21 cellular contexts compared by ENCODE assay signal in the genomic region with DNA sequence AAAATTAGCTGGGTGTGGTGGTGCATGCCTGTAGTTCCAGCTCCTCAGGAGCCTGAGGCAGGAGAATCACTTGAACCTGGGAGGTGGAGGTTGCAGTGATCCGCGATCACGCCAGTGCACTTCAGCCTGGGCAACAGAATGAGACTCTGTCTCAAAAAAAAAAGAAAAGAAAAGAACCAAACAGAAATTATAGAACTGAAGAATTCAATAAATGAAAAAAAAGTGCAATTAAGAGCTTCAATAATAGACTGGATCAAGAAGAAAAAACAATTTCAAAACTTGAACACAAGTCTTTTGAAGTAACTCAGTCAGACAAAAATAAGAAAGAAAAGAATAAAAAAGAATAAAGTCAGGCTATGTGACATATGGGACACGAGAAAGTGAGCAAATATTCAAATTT.
"Had no signal": no experiment of that assay in that cellular context is flagged by ENCODE, and none has a peak within 500 bp of the region (broad histone marks: within the 10 kb centered on the region; RNA-seq: fewer than 3 reads in every experiment).

No MANE protein-coding gene starts in this region.

- H3K27me3 ChIP-seq: colonic mucosa, esophagus squamous epithelium, gastrocnemius medialis, heart right ventricle, left lung had no signal

- H3K36me3 ChIP-seq: colonic mucosa, esophagus squamous epithelium, gastrocnemius medialis, heart right ventricle, left lung, lower lobe of right lung had no signal

- H3K4me1 ChIP-seq: colonic mucosa, esophagus squamous epithelium, gastrocnemius medialis, heart right ventricle, left lung, lower lobe of right lung had no signal

- H3K9me3 ChIP-seq: colonic mucosa, gastrocnemius medialis had no signal

- H3K4me3 ChIP-seq: colonic mucosa, esophagus squamous epithelium, gastrocnemius medialis, heart right ventricle, left lung, lower lobe of right lung, mucosa of descending colon had no signal

- H3K27ac ChIP-seq: colonic mucosa, epithelial cell of prostate, esophagus squamous epithelium, gastrocnemius medialis, heart right ventricle, left lung, lower lobe of right lung had no signal

- DNase-seq: colonic mucosa; cortex of kidney; effector CD8-positive, alpha-beta T cell; effector memory CD8-positive, alpha-beta T cell; endodermal cell; erythroblast; esophagus squamous epithelium; foreskin fibroblast; foreskin melanocyte; gastrocnemius medialis; glutamatergic neuron; head of caudate nucleus; heart right ventricle; hippocampal formation; left cardiac atrium; left lung; left ventricle myocardium superior; lower lobe of right lung; mucosa of descending colon; naive thymus-derived CD4-positive, alpha-beta T cell had no signal
